29 cellular contexts compared by ENCODE assay signal in genomic region chr20:46464451-46464850, GRCh38.
"Had no signal": no experiment of that assay in that cellular context is flagged by ENCODE, and none has a peak within 500 bp of the region (broad histone marks: within the 10 kb centered on the region; RNA-seq: fewer than 3 reads in every experiment).

No MANE protein-coding gene starts in this region.

- H2AFZ ChIP-seq: hepatocyte, neural progenitor cell, parathyroid adenoma had no signal

- FAIRE-seq: endothelial cell of umbilical vein, islet of Langerhans had no signal

- H3K27ac Mint-ChIP-seq: mesothelial cell of epicardium; natural killer cell treated with Interleukin-12 subunit alpha and Interleukin-12 subunit beta and Interleukin-15 and Interleukin-18, amount 100 ng/mL, for 72 hours; neural progenitor cell; progenitor cell of endocrine pancreas; stimulated activated memory B cell treated with anti-CD40 and anti-IgM and Interleukin-4, amounts not matched to agents 10 μg/mL and 1 μg/mL and 100 μg/mL, for 72 hours; type B pancreatic cell had no signal

- H3K27me3 Mint-ChIP-seq: progenitor cell of endocrine pancreas, type B pancreatic cell had no signal

- H3K27me3 ChIP-seq: colonic mucosa, hepatocyte, neural progenitor cell, testis had no signal

- H3K27ac ChIP-seq: colonic mucosa, esophagus muscularis mucosa, foreskin keratinocyte, gastroesophageal sphincter, heart left ventricle, hepatocyte, left lung, neural progenitor cell, parathyroid adenoma, sigmoid colon, testis, tibial artery had no signal

- ATAC-seq: foreskin keratinocyte; gastroesophageal sphincter; heart left ventricle; left cardiac atrium; left lung; mucosa of descending colon; natural killer cell treated with Interleukin-12 subunit alpha and Interleukin-12 subunit beta and Interleukin-15 and Interleukin-18, amount 100 ng/mL, for 72 hours; stimulated activated memory B cell treated with anti-CD40 and anti-IgM and Interleukin-4, amounts not matched to agents 10 μg/mL and 1 μg/mL and 100 μg/mL, for 72 hours; stimulated activated naive CD8-positive, alpha-beta T cell treated with anti-CD3 and anti-CD28 coated beads, Interleukin-15, Interleukin-2, amounts not matched to agents 100 U/mL and 50 U/mL, for 24 hours had no signal

- H3K36me3 Mint-ChIP-seq: mesothelial cell of epicardium; naive B cell; natural killer cell treated with Interleukin-12 subunit alpha and Interleukin-12 subunit beta and Interleukin-15 and Interleukin-18, amount 100 ng/mL, for 72 hours; neural progenitor cell; stimulated activated memory B cell treated with anti-CD40 and anti-IgM and Interleukin-4, amounts not matched to agents 10 μg/mL and 1 μg/mL and 100 μg/mL, for 72 hours; type B pancreatic cell had no signal

- H3K4me3 ChIP-seq: colonic mucosa, esophagus muscularis mucosa, gastroesophageal sphincter, heart left ventricle, hepatocyte, left lung, mucosa of descending colon, neural progenitor cell, sigmoid colon, testis, tibial artery had no signal

- H3K9ac ChIP-seq: neural progenitor cell, parathyroid adenoma had no signal

- H3K9me3 Mint-ChIP-seq: mesothelial cell of epicardium; naive B cell; natural killer cell treated with Interleukin-12 subunit alpha and Interleukin-12 subunit beta and Interleukin-15 and Interleukin-18, amount 100 ng/mL, for 72 hours; stimulated activated memory B cell treated with anti-CD40 and anti-IgM and Interleukin-4, amounts not matched to agents 10 μg/mL and 1 μg/mL and 100 μg/mL, for 72 hours; type B pancreatic cell had no signal

- H3K4me3 Mint-ChIP-seq: mesothelial cell of epicardium; naive B cell; natural killer cell treated with Interleukin-12 subunit alpha and Interleukin-12 subunit beta and Interleukin-15 and Interleukin-18, amount 100 ng/mL, for 72 hours; neural progenitor cell; stimulated activated memory B cell treated with anti-CD40 and anti-IgM and Interleukin-4, amounts not matched to agents 10 μg/mL and 1 μg/mL and 100 μg/mL, for 72 hours; type B pancreatic cell had no signal

- H3K9me3 ChIP-seq: colonic mucosa, esophagus muscularis mucosa, gastroesophageal sphincter, heart left ventricle, left lung, mucosa of descending colon, sigmoid colon, testis, tibial artery had no signal

- DNase-seq: colonic mucosa; dermis blood vessel endothelial cell; effector memory CD4-positive, alpha-beta T cell; foreskin keratinocyte; heart left ventricle; left cardiac atrium; left lung; mesenchymal stem cell; mucosa of descending colon; naive B cell; sigmoid colon; stimulated activated CD4-positive, alpha-beta T cell treated with anti-CD3 and anti-CD28 coated beads, Interleukin-2, amount 100 ng/mL, for 24 hours; stimulated activated CD4-positive, alpha-beta T cell treated with anti-CD3 and anti-CD28 coated beads, Interleukin-4, amount 100 ng/mL, for 24 hours; stimulated activated naive CD8-positive, alpha-beta T cell treated with anti-CD3 and anti-CD28 coated beads, Interleukin-15, Interleukin-2, amounts not matched to agents 100 U/mL and 50 U/mL, for 24 hours; substantia nigra; testis; tibial artery had no signal

- H3K79me2 ChIP-seq: hepatocyte, parathyroid adenoma had no signal

- H3K36me3 ChIP-seq: colonic mucosa, esophagus muscularis mucosa, gastroesophageal sphincter, heart left ventricle, left lung, neural progenitor cell, sigmoid colon, tibial artery had no signal

- H3K4me1 ChIP-seq: colonic mucosa, foreskin keratinocyte, gastroesophageal sphincter, left lung, neural progenitor cell, parathyroid adenoma, sigmoid colon, testis, tibial artery had no signal

- H3K4me2 ChIP-seq: hepatocyte, neural progenitor cell had no signal
